In genomic region chr5:140563554-140563953, GRCh38 we compare ENCODE assay signal across 8 cellular contexts. TPM values are rescaled to one million over a fixed set of nuclear protein-coding genes. Genes with fewer than 3 reads are reported as not detected.
DNase-seq lines count a peak whose midpoint lies in the region; ATAC-seq, FAIRE-seq and TF ChIP-seq lines count a peak whose summit lies in the region.

No MANE protein-coding gene starts in this region.

- H3K4me1 ChIP-seq in astrocyte (ENCODE audit: insufficient read depth, low read length): peaks cover 18% of the 10 kb centered on the region
- peaks cover 58% of the 10 kb centered on the region for H3K4me1 ChIP-seq in lower lobe of right lung

- H3K27me3 ChIP-seq in astrocyte (ENCODE audit: insufficient read depth, low read length): no peaks in the 10 kb centered on the region
- H3K27me3 ChIP-seq in lower lobe of right lung (ENCODE audit: low read depth): no peaks in the 10 kb centered on the region

- intact Hi-C loops in lower lobe of right lung (cut with DNase I): loop anchor here (10.0 kb wide), 1 partner anchor 71 kb away; the partner anchor contains the start of genes CD14 and TMCO6

- DNase-seq in activated naive CD4-positive, alpha-beta T cell treated with anti-CD3 and anti-CD28 coated beads, Interleukin-2, amount 10 ng/mL, durations not matched to agents 7 days and 5 days: peak; percentile 32
- DNase-seq in activated naive CD4-positive, alpha-beta T cell treated with anti-CD3 and anti-CD28 coated beads, Interleukin-2, amount 50 U/mL, for 16 hours: no peak
- DNase-seq in astrocyte (ENCODE audit: low read depth): no peak
- no peak for DNase-seq in lower lobe of right lung
- DNase-seq in type B pancreatic cell (ENCODE audit: extremely low spot score, unreplicated experiment): no peak
- no peak for DNase-seq in NCI-H446 treated with DMSO at 0.1 percent for 48 hours (lab: John Stamatoyannopoulos, UW)
- DNase-seq in NCI-H1417 (lab: John Stamatoyannopoulos, UW): no peak

- peak overlapping the region; percentile 92 for H2AFZ ChIP-seq in astrocyte (ENCODE audit: low read depth, low read length)

- H3K9me3 Mint-ChIP-seq in activated naive CD4-positive, alpha-beta T cell treated with anti-CD3 and anti-CD28 coated beads, Interleukin-2, amount 10 ng/mL, durations not matched to agents 7 days and 5 days: no peaks in the 10 kb centered on the region
- H3K9me3 Mint-ChIP-seq in astrocyte (ENCODE audit: unreplicated experiment) (no peaks in the 10 kb centered on the region), type B pancreatic cell (no peaks in the 10 kb centered on the region)

- H3K27ac ChIP-seq in astrocyte (ENCODE audit: low read depth, low read length) (peak overlapping the region; percentile 83), lower lobe of right lung (peak overlapping the region; percentile 96)

- peak overlapping the region; percentile 100 for H3K4me2 ChIP-seq in astrocyte (ENCODE audit: low read length)

- TF ChIP-seq CTCF in astrocyte (IDR thresholded peaks at IDR 0.05; ENCODE audit: insufficient read depth, low read depth, low read length): no peak
- no peak for TF ChIP-seq CTCF in lower lobe of right lung (IDR thresholded peaks at IDR 0.05)
- TF ChIP-seq CTCF in type B pancreatic cell (conservative IDR thresholded peaks at IDR 0.05): no peak

- peaks cover 50% of the 10 kb centered on the region for H3K4me1 Mint-ChIP-seq in activated naive CD4-positive, alpha-beta T cell treated with anti-CD3 and anti-CD28 coated beads, Interleukin-2, amount 10 ng/mL, durations not matched to agents 7 days and 5 days
- peaks cover 6% of the 10 kb centered on the region for H3K4me1 Mint-ChIP-seq in astrocyte (ENCODE audit: low read depth, unreplicated experiment)
- H3K4me1 Mint-ChIP-seq in type B pancreatic cell (ENCODE audit: unreplicated experiment): peaks cover 9% of the 10 kb centered on the region

- H3K36me3 ChIP-seq in astrocyte (ENCODE audit: insufficient read depth, low read length): peaks cover 9% of the 10 kb centered on the region
- H3K36me3 ChIP-seq in lower lobe of right lung: peaks cover 55% of the 10 kb centered on the region

- H4K20me1 ChIP-seq in astrocyte (ENCODE audit: insufficient read depth, low read length): peaks cover 11% of the 10 kb centered on the region

- ATAC-seq in lower lobe of right lung (no peak), GM19455 (IDR thresholded peaks at IDR 0.05; ENCODE audit: unreplicated experiment) (no peak)

- no peaks in the 10 kb centered on the region for H3K27me3 Mint-ChIP-seq in activated naive CD4-positive, alpha-beta T cell treated with anti-CD3 and anti-CD28 coated beads, Interleukin-2, amount 10 ng/mL, durations not matched to agents 7 days and 5 days
- no peaks in the 10 kb centered on the region for H3K27me3 Mint-ChIP-seq in astrocyte (ENCODE audit: low read depth, unreplicated experiment)
- H3K27me3 Mint-ChIP-seq in type B pancreatic cell: no peaks in the 10 kb centered on the region

- peaks cover 28% of the 10 kb centered on the region for H3K36me3 Mint-ChIP-seq in activated naive CD4-positive, alpha-beta T cell treated with anti-CD3 and anti-CD28 coated beads, Interleukin-2, amount 10 ng/mL, durations not matched to agents 7 days and 5 days
- H3K36me3 Mint-ChIP-seq in astrocyte (ENCODE audit: low read depth, unreplicated experiment) (peaks cover 23% of the 10 kb centered on the region), type B pancreatic cell (peaks cover 15% of the 10 kb centered on the region)

- peak overlapping the region; percentile 87 for H3K4me3 Mint-ChIP-seq in activated naive CD4-positive, alpha-beta T cell treated with anti-CD3 and anti-CD28 coated beads, Interleukin-2, amount 10 ng/mL, durations not matched to agents 7 days and 5 days
- peak overlapping the region; percentile 90 for H3K4me3 Mint-ChIP-seq in astrocyte (ENCODE audit: unreplicated experiment)
- peak overlapping the region; percentile 90 for H3K4me3 Mint-ChIP-seq in type B pancreatic cell

- no peak for FAIRE-seq in astrocyte (lab: Jason Lieb, UNC)

- CTCF ChIA-PET in activated naive CD4-positive, alpha-beta T cell treated with anti-CD3 and anti-CD28 coated beads, Interleukin-2, amount 10 ng/mL, durations not matched to agents 7 days and 5 days (lab: Charles Lee): no interaction called here

- peaks cover 43% of the 10 kb centered on the region for H3K79me2 ChIP-seq in astrocyte (ENCODE audit: insufficient read depth, low read length)

- no peaks in the 10 kb centered on the region for H3K9me3 ChIP-seq in astrocyte (ENCODE audit: insufficient read depth, low read depth, low read length)
- no peaks in the 10 kb centered on the region for H3K9me3 ChIP-seq in lower lobe of right lung

- H3K27ac Mint-ChIP-seq in activated naive CD4-positive, alpha-beta T cell treated with anti-CD3 and anti-CD28 coated beads, Interleukin-2, amount 10 ng/mL, durations not matched to agents 7 days and 5 days: peak overlapping the region; percentile 95
- H3K27ac Mint-ChIP-seq in astrocyte (ENCODE audit: unreplicated experiment) (peak overlapping the region; percentile 94), type B pancreatic cell (peak overlapping the region; percentile 87)

- peak overlapping the region; percentile 99 for H3K4me3 ChIP-seq in astrocyte (ENCODE audit: insufficient read depth, low read depth, low read length)
- H3K4me3 ChIP-seq in lower lobe of right lung: peak overlapping the region; percentile 72

- H3K9ac ChIP-seq in astrocyte (ENCODE audit: low read length): peak overlapping the region; percentile 97

RNA-seq across cellular contexts. Expression of gene APBB3, which starts 0.8 kb away (rescaled TPM):
- total RNA-seq in astrocyte (20.4 and 21.1 TPM in 2 replicates), lower lobe of right lung (25.1 TPM), type B pancreatic cell (ENCODE audit: low replicate concordance) (26.9 and 61.4 TPM in 2 replicates)

RNA-seq across cellular contexts. Expression of gene SLC35A4, which starts 1.1 kb away (rescaled TPM):
- total RNA-seq in astrocyte (59.9 and 61.8 TPM in 2 replicates), lower lobe of right lung (71.8 TPM), type B pancreatic cell (ENCODE audit: low replicate concordance) (82.6 and 85.8 TPM in 2 replicates)

RNA-seq across cellular contexts. Expression of gene SRA1, which starts 6.3 kb away (rescaled TPM):
- total RNA-seq in astrocyte: 71.3 and 72.4 TPM in 2 replicates
- 21.4 TPM for total RNA-seq in lower lobe of right lung
- 32.9 and 36.3 TPM in 2 replicates for total RNA-seq in type B pancreatic cell (ENCODE audit: low replicate concordance)

RNA-seq across cellular contexts. Expression of gene EIF4EBP3, which starts 16.1 kb away (rescaled TPM):
- total RNA-seq in astrocyte (2.4 and 3.6 TPM in 2 replicates), lower lobe of right lung (19.3 TPM), type B pancreatic cell (ENCODE audit: low replicate concordance) (4.8 and 8.4 TPM in 2 replicates)
